ENCODE assay signal across 27 cellular contexts in the genomic region with DNA sequence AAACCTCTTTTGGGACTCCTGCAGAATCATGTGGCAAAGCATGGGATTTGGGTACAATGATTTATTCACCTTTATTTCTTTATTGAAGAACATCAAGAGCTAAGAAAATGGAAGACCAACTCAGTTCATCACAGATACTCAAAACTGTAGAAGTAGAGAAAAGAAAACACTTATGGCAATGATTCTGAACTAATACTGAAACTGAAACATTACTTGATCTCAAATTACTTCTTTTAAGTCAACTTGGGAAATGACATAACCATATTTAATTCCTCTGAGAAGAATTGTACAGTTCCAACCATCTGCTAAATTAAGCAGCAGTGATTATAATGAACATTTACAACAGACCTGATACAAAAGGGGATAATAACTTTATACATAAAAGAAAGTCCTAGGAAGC.
DNase-seq lines count a peak whose midpoint lies in the region; ATAC-seq, FAIRE-seq and TF ChIP-seq lines count a peak whose summit lies in the region.
"Had no signal": no experiment of that assay in that cellular context is flagged by ENCODE, and none has a peak within 500 bp of the region (broad histone marks: within the 10 kb centered on the region; RNA-seq: fewer than 3 reads in every experiment).

No MANE protein-coding gene starts in this region.

- H4K20me1 ChIP-seq in GM12878 (ENCODE audit: control insufficient read depth, insufficient read depth), result no peaks in the 10 kb centered on the region

- no peak overlapping the region for H3K4me3 ChIP-seq in GM12878
- no peak overlapping the region for H3K4me3 ChIP-seq in spleen
- H3K4me3 ChIP-seq: breast epithelium, colonic mucosa, gastroesophageal sphincter, smooth muscle cell had no signal

- H3K27ac ChIP-seq in GM12878 (ENCODE audit: control insufficient read depth, insufficient read depth), result no peak overlapping the region
- no peak overlapping the region for H3K27ac ChIP-seq in spleen
- H3K27ac ChIP-seq: breast epithelium, colonic mucosa, gastroesophageal sphincter had no signal

- H3K4me2 ChIP-seq in GM12878 (ENCODE audit: control insufficient read depth, insufficient read depth), result no peak overlapping the region
- H3K4me2 ChIP-seq: smooth muscle cell had no signal

- TF ChIP-seq EP300 in GM12878 (IDR thresholded peaks at IDR 0.05; ENCODE audit: borderline replicate concordance in 1 of 2, control insufficient read depth in 1 of 2, low read depth in 2 of 2, low read length in 2 of 2), result no peak

- no peaks in the 10 kb centered on the region for H3K79me2 ChIP-seq in GM12878 (ENCODE audit: control insufficient read depth, insufficient read depth, low read length)

- DNase-seq in GM12878 (ENCODE audit: low read depth, low spot score), result peak; percentile 3
- no peak for DNase-seq in GDM1 (lab: John Stamatoyannopoulos, UW)
- DNase-seq in HFFc6, result no peak
- DNase-seq in spleen, result no peak
- DNase-seq: activated CD8-positive, alpha-beta T cell treated with anti-CD3 and anti-CD28 coated beads, Interleukin-2, amount 10 ng/mL, durations not matched to agents 7 days and 5 days; activated naive CD4-positive, alpha-beta T cell treated with Interleukin-2 at 50 U/mL for 16 hours; activated T-cell treated with anti-CD3 and anti-CD28 coated beads, Interleukin-2, amount 50 U/mL, for 24 hours; colonic mucosa; Karpas-422; kidney glomerular epithelial cell; mammary epithelial cell; NCI-H1930; NCI-H345; NCI-H82; retina; Right ventricle myocardium superior; stimulated activated CD4-positive, alpha-beta T cell treated with anti-CD3 and anti-CD28 coated beads, Interleukin-4, amount 100 ng/mL, for 1 hour; stimulated activated naive CD8-positive, alpha-beta T cell treated with anti-CD3 and anti-CD28 coated beads, Interleukin-15, Interleukin-2, amounts not matched to agents 100 U/mL and 50 U/mL, for 24 hours; SW 1271 had no signal

- ATAC-seq in GM18517 (IDR thresholded peaks at IDR 0.05; ENCODE audit: unreplicated experiment) (peak; percentile 67), GM19372 (IDR thresholded peaks at IDR 0.05; ENCODE audit: low read depth, unreplicated experiment) (peak; percentile 68), HG02981 (IDR thresholded peaks at IDR 0.05; ENCODE audit: unreplicated experiment) (peak; percentile 63), GM12878 (peak; percentile 66)
- no peak for ATAC-seq in activated CD4-positive, CD25-positive, alpha-beta regulatory T cell treated with anti-CD3 and anti-CD28 coated beads, Interleukin-2, amount 50 U/mL, for 24 hours
- ATAC-seq: activated CD8-positive, alpha-beta T cell treated with anti-CD3 and anti-CD28 coated beads, Interleukin-2, amount 10 ng/mL, durations not matched to agents 7 days and 5 days; gastroesophageal sphincter; stimulated activated naive CD8-positive, alpha-beta T cell treated with anti-CD3 and anti-CD28 coated beads, Interleukin-15, Interleukin-2, amounts not matched to agents 100 U/mL and 50 U/mL, for 24 hours had no signal

- in situ Hi-C loops in GM12878 (cut with MboI), result no loop called here

- FAIRE-seq in GM12878 (lab: Jason Lieb, UNC), result peak; percentile 71

- no peak overlapping the region for H3K4me3 Mint-ChIP-seq in HFFc6
- H3K4me3 Mint-ChIP-seq: activated CD8-positive, alpha-beta T cell treated with anti-CD3 and anti-CD28 coated beads, Interleukin-2, amount 10 ng/mL, durations not matched to agents 7 days and 5 days; activated T-cell treated with anti-CD3 and anti-CD28 coated beads, Interleukin-2, amount 50 U/mL, for 24 hours; CD4-positive, CD25-positive, alpha-beta regulatory T cell had no signal

- no peak overlapping the region for H3K27ac Mint-ChIP-seq in HFFc6
- H3K27ac Mint-ChIP-seq: activated CD8-positive, alpha-beta T cell treated with anti-CD3 and anti-CD28 coated beads, Interleukin-2, amount 10 ng/mL, durations not matched to agents 7 days and 5 days; activated T-cell treated with anti-CD3 and anti-CD28 coated beads, Interleukin-2, amount 50 U/mL, for 24 hours; CD4-positive, CD25-positive, alpha-beta regulatory T cell had no signal

- no peak for TF ChIP-seq CTCF in GM12878 (IDR thresholded peaks at IDR 0.05 in 2 of 3, conservative IDR thresholded peaks at IDR 0.05 in 1 of 3; ENCODE audit: control insufficient read depth in 2 of 3, extremely low read depth in 1 of 3, insufficient read depth in 1 of 3, low read depth in 3 of 3, low read length in 3 of 3)
- TF ChIP-seq CTCF in HFFc6 (IDR thresholded peaks at IDR 0.05), result no peak
- no peak for TF ChIP-seq CTCF in spleen (IDR thresholded peaks at IDR 0.05 in 8 of 11, conservative IDR thresholded peaks at IDR 0.05 in 3 of 11)

- POLR2A ChIA-PET in GM12878 (lab: Charles Lee), result no interaction called here

- no peak for TF ChIP-seq POLR2A in GM12878 (IDR thresholded peaks at IDR 0.05; ENCODE audit: low read depth, low read length)
- no peak for TF ChIP-seq POLR2A in spleen (IDR thresholded peaks at IDR 0.05)

- no peak overlapping the region for H3K9ac ChIP-seq in GM12878 (ENCODE audit: control insufficient read depth, insufficient read depth, low read length)

- RAD21 ChIA-PET in GM12878 (lab: Charles Lee; ENCODE audit: unreplicated experiment), result no interaction called here

- no peaks in the 10 kb centered on the region for H3K27me3 ChIP-seq in GM12878 (replicated peaks in 1 of 2; ENCODE audit: control insufficient read depth in 2 of 2, insufficient read depth in 2 of 2, low read length in 1 of 2)
- H3K27me3 ChIP-seq in spleen (replicated peaks in 1 of 7), result no peaks in the 10 kb centered on the region
- H3K27me3 ChIP-seq: breast epithelium, colonic mucosa, gastroesophageal sphincter had no signal

- SMC1A ChIA-PET in GM12878 (lab: Charles Lee; ENCODE audit: uncharacterized antibody, unreplicated experiment), result no interaction called here

- H3K36me3 Mint-ChIP-seq in HFFc6 (ENCODE audit: low read depth), result no peaks in the 10 kb centered on the region
- H3K36me3 Mint-ChIP-seq: CD4-positive, CD25-positive, alpha-beta regulatory T cell had no signal

- H3K4me1 ChIP-seq in GM12878 (ENCODE audit: control insufficient read depth, insufficient read depth, low read length) (no peaks in the 10 kb centered on the region), spleen (no peaks in the 10 kb centered on the region)
- H3K4me1 ChIP-seq: breast epithelium, colonic mucosa, gastroesophageal sphincter had no signal

- CTCF ChIA-PET in GM12878 (lab: Yijun Ruan, JAX), result no interaction called here

- peaks cover 58% of the 10 kb centered on the region for H3K9me3 Mint-ChIP-seq in HFFc6
- H3K9me3 Mint-ChIP-seq: activated T-cell treated with anti-CD3 and anti-CD28 coated beads, Interleukin-2, amount 50 U/mL, for 24 hours had no signal

- no peaks in the 10 kb centered on the region for H3K27me3 Mint-ChIP-seq in HFFc6 (ENCODE audit: insufficient read depth)
- H3K27me3 Mint-ChIP-seq: activated T-cell treated with anti-CD3 and anti-CD28 coated beads, Interleukin-2, amount 50 U/mL, for 24 hours; CD4-positive, CD25-positive, alpha-beta regulatory T cell had no signal

- H3K4me1 Mint-ChIP-seq in HFFc6 (ENCODE audit: low read depth), result no peaks in the 10 kb centered on the region

- H3K9me3 ChIP-seq in GM12878 (replicated peaks; ENCODE audit: control insufficient read depth, insufficient read depth, low read length), result no peaks in the 10 kb centered on the region
- H3K9me3 ChIP-seq in spleen, result no peaks in the 10 kb centered on the region
- H3K9me3 ChIP-seq: breast epithelium, colonic mucosa, gastroesophageal sphincter had no signal

- no peaks in the 10 kb centered on the region for H3K36me3 ChIP-seq in GM12878 (ENCODE audit: control insufficient read depth in 2 of 2, insufficient read depth in 2 of 2, low read length in 1 of 2)
- no peaks in the 10 kb centered on the region for H3K36me3 ChIP-seq in spleen
- H3K36me3 ChIP-seq: breast epithelium, colonic mucosa, gastroesophageal sphincter had no signal

- BruUV-seq in GM12878 (replicated peaks; lab: Mats Ljungman, UMichigan), result no TSS peak

- no peak for TF ChIP-seq RAD21 in GM12878 (IDR thresholded peaks at IDR 0.05; ENCODE audit: insufficient read depth, low read depth, low read length)

- intact Hi-C loops in GM12878 (cut with micrococcal nuclease; ENCODE audit: unreplicated experiment) (no loop called here), spleen (cut with DNase I; ENCODE audit: low total_unique reads) (no loop called here)

- H2AFZ ChIP-seq in GM12878 (ENCODE audit: control insufficient read depth, low read depth, low read length), result no peak overlapping the region

TF ChIP-seq in GM12878, 131 proteins besides CTCF, POLR2A, EP300 and RAD21 (continues in another document):
- TF ChIP-seq RELA (IDR thresholded peaks at IDR 0.05; ENCODE audit: borderline replicate concordance, partially characterized antibody) (no peak), IKZF1 (conservative IDR thresholded peaks at IDR 0.05) (no peak), TBL1XR1 (IDR thresholded peaks at IDR 0.05; ENCODE audit: low read depth, low read length) (no peak), GATAD2B (conservative IDR thresholded peaks at IDR 0.05; ENCODE audit: low read depth) (no peak)
- TF ChIP-seq, protein P1, sequence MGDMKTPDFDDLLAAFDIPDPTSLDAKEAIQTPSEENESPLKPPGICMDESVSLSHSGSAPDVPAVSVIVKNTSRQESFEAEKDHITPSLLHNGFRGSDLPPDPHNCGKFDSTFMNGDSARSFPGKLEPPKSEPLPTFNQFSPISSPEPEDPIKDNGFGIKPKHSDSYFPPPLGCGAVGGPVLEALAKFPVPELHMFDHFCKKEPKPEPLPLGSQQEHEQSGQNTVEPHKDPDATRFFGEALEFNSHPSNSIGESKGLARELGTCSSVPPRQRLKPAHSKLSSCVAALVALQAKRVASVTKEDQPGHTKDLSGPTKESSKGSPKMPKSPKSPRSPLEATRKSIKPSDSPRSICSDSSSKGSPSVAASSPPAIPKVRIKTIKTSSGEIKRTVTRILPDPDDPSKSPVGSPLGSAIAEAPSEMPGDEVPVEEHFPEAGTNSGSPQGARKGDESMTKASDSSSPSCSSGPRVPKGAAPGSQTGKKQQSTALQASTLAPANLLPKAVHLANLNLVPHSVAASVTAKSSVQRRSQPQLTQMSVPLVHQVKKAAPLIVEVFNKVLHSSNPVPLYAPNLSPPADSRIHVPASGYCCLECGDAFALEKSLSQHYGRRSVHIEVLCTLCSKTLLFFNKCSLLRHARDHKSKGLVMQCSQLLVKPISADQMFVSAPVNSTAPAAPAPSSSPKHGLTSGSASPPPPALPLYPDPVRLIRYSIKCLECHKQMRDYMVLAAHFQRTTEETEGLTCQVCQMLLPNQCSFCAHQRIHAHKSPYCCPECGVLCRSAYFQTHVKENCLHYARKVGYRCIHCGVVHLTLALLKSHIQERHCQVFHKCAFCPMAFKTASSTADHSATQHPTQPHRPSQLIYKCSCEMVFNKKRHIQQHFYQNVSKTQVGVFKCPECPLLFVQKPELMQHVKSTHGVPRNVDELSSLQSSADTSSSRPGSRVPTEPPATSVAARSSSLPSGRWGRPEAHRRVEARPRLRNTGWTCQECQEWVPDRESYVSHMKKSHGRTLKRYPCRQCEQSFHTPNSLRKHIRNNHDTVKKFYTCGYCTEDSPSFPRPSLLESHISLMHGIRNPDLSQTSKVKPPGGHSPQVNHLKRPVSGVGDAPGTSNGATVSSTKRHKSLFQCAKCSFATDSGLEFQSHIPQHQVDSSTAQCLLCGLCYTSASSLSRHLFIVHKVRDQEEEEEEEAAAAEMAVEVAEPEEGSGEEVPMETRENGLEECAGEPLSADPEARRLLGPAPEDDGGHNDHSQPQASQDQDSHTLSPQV (IDR thresholded peaks at IDR 0.05), result no peak

Comparison
In these comparisons a context has a peak if more than half of its experiments do, and no peak if none do; other contexts are left out.
1. ATAC-seq: peak in GM18517 (single experiment), GM19372 (single experiment), HG02981 (single experiment) and GM12878 (single experiment); none in activated CD4-positive, CD25-positive, alpha-beta regulatory T cell treated with anti-CD3 and anti-CD28 coated beads, Interleukin-2, amount 50 U/mL, for 24 hours (0 of 2).